Comparison of ENCODE assay signal across 18 cellular contexts in genomic region chr12:119369907-119370546, GRCh38. TPM values are rescaled to one million over a fixed set of nuclear protein-coding genes. Genes with fewer than 3 reads are reported as not detected.
A peak's percentile ranks its signal among the peaks of the same experiment; 100 is the strongest.
DNase-seq lines count a peak whose midpoint lies in the region; ATAC-seq and TF ChIP-seq lines count a peak whose summit lies in the region.
"Had no signal": no experiment of that assay in that cellular context is flagged by ENCODE, and none has a peak within 500 bp of the region (broad histone marks: within the 10 kb centered on the region; RNA-seq: fewer than 3 reads in every experiment).

No MANE protein-coding gene starts in this region.

- no peak overlapping the region for H3K4me3 ChIP-seq in esophagus squamous epithelium
- H3K4me3 ChIP-seq: lung had no signal

- H3K36me3 ChIP-seq in esophagus squamous epithelium, result no peaks in the 10 kb centered on the region
- H3K36me3 ChIP-seq: BE2C had no signal

- H3K4me1 ChIP-seq in esophagus squamous epithelium, result peaks cover 0 to 75% (median 49%) of the 10 kb centered on the region in 3 donors
- H3K4me1 ChIP-seq: BE2C had no signal

- DNase-seq in DMS153 (lab: John Stamatoyannopoulos, UW) (peak; percentile 91), NCI-H1105 (lab: John Stamatoyannopoulos, UW) (peak; percentile 86), NCI-H748 treated with DMSO at 0.1 percent for 48 hours (lab: John Stamatoyannopoulos, UW) (peak; percentile 95), esophagus squamous epithelium (lab: John Stamatoyannopoulos, UW) (no peak), glomerular visceral epithelial cell (ENCODE audit: extremely low spot score) (no peak), NCI-H82 (lab: John Stamatoyannopoulos, UW) (no peak)
- DNase-seq: activated effector memory CD4-positive, alpha-beta T cell treated with Interleukin-2 at 50 U/mL for 16 hours; amygdala; BE2C; DND-41; NCI-H524; RPMI8226; substantia nigra had no signal

- no peak for TF ChIP-seq CTCF in esophagus squamous epithelium (IDR thresholded peaks at IDR 0.05)

- no peak for TF ChIP-seq POLR2A in esophagus squamous epithelium (IDR thresholded peaks at IDR 0.05)

- WGBS in esophagus squamous epithelium, 2 donors, result 33 to 35% methylated on average over 10 of the region's 10 CpGs

- ATAC-seq in GM19463 (IDR thresholded peaks at IDR 0.05; ENCODE audit: unreplicated experiment) (no peak), HG03565 (IDR thresholded peaks at IDR 0.05; ENCODE audit: unreplicated experiment) (no peak)

- intact Hi-C loops in esophagus squamous epithelium (cut with DNase I), result no loop called here

- no peaks in the 10 kb centered on the region for H3K27me3 ChIP-seq in esophagus squamous epithelium

- no peaks in the 10 kb centered on the region for H3K9me3 ChIP-seq in esophagus squamous epithelium
- H3K9me3 ChIP-seq: BE2C had no signal

- H3K27ac ChIP-seq in esophagus squamous epithelium, result peak overlapping the region; percentile 20 to 63 (median 40)

RNA-seq across cellular contexts. Expression of gene CCDC60, which starts 35.5 kb away (rescaled TPM):
- 10 to 100 TPM in 1 of 4 donors, 1 to 10 TPM in 2, under 1 TPM in 1; 0.64 to 10.6 (median 2.1) TPM for total RNA-seq in esophagus squamous epithelium
- total RNA-seq: HT-29; T-helper 1 cell treated with Interleukin-12 subunit alpha and Interleukin-12 subunit beta and Interleukin-4 antibody, amounts not matched to agents 30 ng/mL and 1 ng/mL, for 36 hours had no signal

Comparison
In these comparisons a context has a peak if more than half of its experiments do, and no peak if none do; other contexts are left out.
1. DNase-seq: peak in DMS153 (single experiment), NCI-H1105 (single experiment) and NCI-H748 treated with DMSO at 0.1 percent for 48 hours (single experiment); none in esophagus squamous epithelium (single experiment), glomerular visceral epithelial cell (single experiment) and NCI-H82 (single experiment).